Comparison of ENCODE assay signal across 14 cellular contexts in the genomic region with DNA sequence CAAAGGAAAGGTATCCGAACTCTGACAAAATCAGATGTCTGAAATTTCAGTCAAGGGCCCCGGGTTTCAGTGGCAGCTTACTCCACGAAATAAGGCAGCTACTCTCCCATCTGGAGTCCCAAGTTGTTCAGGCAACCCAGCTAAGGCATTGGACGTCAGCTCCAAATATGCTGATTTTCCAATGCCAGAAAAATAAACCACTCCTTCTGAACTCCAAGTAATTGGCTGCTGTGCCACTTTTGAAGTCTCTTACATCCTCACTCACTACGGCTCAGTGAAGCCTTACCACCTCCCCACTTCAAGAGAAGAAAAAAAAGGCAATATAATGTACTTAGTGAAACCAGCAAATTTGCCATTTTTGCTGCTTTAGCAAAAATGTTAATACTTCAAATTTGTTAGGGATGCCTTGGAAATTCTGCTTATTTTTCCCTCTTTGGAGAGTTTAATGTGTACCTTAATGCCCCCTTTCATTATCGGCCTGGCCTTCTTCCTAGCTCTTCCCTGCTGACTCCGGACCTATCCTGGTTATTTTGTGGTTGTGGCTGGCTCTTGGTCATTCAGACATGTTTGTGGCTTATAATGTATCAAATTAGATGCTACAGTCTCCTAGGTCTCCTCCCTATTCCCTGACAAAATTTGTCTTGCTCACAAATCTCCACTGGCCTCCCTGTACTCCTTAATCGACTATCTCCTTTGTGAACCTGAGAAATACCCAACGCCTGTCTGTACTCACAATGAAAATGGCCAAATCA.
"Had no signal": no experiment of that assay in that cellular context is flagged by ENCODE, and none has a peak within 500 bp of the region (broad histone marks: within the 10 kb centered on the region; RNA-seq: fewer than 3 reads in every experiment).

No MANE protein-coding gene starts in this region.

- H3K4me1 Mint-ChIP-seq: endodermal cell had no signal

- H3K36me3 Mint-ChIP-seq: activated CD4-positive, alpha-beta memory T cell treated with anti-CD3 and anti-CD28 coated beads for 36 hours; activated naive CD8-positive, alpha-beta T cell; neural progenitor cell had no signal

- H3K9ac ChIP-seq: neural progenitor cell had no signal

- H3K27ac Mint-ChIP-seq: activated CD4-positive, alpha-beta memory T cell treated with anti-CD3 and anti-CD28 coated beads for 36 hours; activated naive CD8-positive, alpha-beta T cell; endodermal cell; neural progenitor cell had no signal

- H3K4me3 Mint-ChIP-seq: activated CD4-positive, alpha-beta memory T cell treated with anti-CD3 and anti-CD28 coated beads for 36 hours; activated naive CD8-positive, alpha-beta T cell; activated T-cell treated with anti-CD3 and anti-CD28 coated beads, Interleukin-2, amount 50 U/mL, for 4 hours; endodermal cell; neural progenitor cell had no signal

- H2AFZ ChIP-seq: neural progenitor cell had no signal

- H3K9me3 ChIP-seq: left lung had no signal

- H3K27me3 Mint-ChIP-seq: activated CD4-positive, alpha-beta memory T cell treated with anti-CD3 and anti-CD28 coated beads for 36 hours; activated naive CD8-positive, alpha-beta T cell had no signal

- H3K9me3 Mint-ChIP-seq: activated CD4-positive, alpha-beta memory T cell treated with anti-CD3 and anti-CD28 coated beads for 36 hours; activated T-cell treated with anti-CD3 and anti-CD28 coated beads, Interleukin-2, amount 50 U/mL, for 4 hours; endodermal cell; neural progenitor cell had no signal

- H3K4me3 ChIP-seq: heart left ventricle, left lung, neural progenitor cell had no signal

- DNase-seq: activated CD4-positive, alpha-beta memory T cell treated with anti-CD3 and anti-CD28 coated beads for 36 hours; activated CD4-positive, alpha-beta T cell treated with anti-CD3 and anti-CD28 coated beads for 1 hour; activated effector memory CD4-positive, alpha-beta T cell treated with anti-CD3 and anti-CD28 coated beads, Interleukin-2, amount 50 U/mL, for 16 hours; activated T-cell treated with anti-CD3 and anti-CD28 coated beads, Interleukin-2, amount 50 U/mL, for 4 hours; amygdala; cerebellar nuclear complex; dermis blood vessel endothelial cell; endodermal cell; foreskin keratinocyte; heart left ventricle; left lung; stimulated activated naive CD4-positive, alpha-beta T cell treated with Interleukin-2 at 50 U/mL for 16 hours had no signal

- H3K36me3 ChIP-seq: heart left ventricle, left lung, neural progenitor cell had no signal

- H3K27ac ChIP-seq: foreskin keratinocyte, left lung, neural progenitor cell had no signal

- H3K4me2 ChIP-seq: neural progenitor cell had no signal

- H3K27me3 ChIP-seq: foreskin keratinocyte, heart left ventricle, left lung, neural progenitor cell had no signal

- ATAC-seq: activated T-cell treated with anti-CD3 and anti-CD28 coated beads, Interleukin-2, amount 50 U/mL, for 4 hours; foreskin keratinocyte; heart left ventricle; left lung had no signal
